In genomic region chr3:43244694-43245093, GRCh38 we compare ENCODE assay signal across 23 cellular contexts.
"Had no signal": no experiment of that assay in that cellular context is flagged by ENCODE, and none has a peak within 500 bp of the region (broad histone marks: within the 10 kb centered on the region; RNA-seq: fewer than 3 reads in every experiment).

No MANE protein-coding gene starts in this region.

- H3K9me3 Mint-ChIP-seq: immature natural killer cell had no signal

- H3K36me3 ChIP-seq: cardiac muscle cell, pancreas, suprapubic skin, transverse colon, uterus, WERI-Rb-1 had no signal

- H3K4me3 ChIP-seq: body of pancreas, cardiac muscle cell, pancreas, psoas muscle, suprapubic skin, transverse colon, uterus had no signal

- H3K4me3 Mint-ChIP-seq: activated CD4-positive, alpha-beta T cell treated with anti-CD3 and anti-CD28 coated beads, Interleukin-2, amount 10 ng/mL, durations not matched to agents 7 days and 5 days; activated CD8-positive, alpha-beta memory T cell treated with anti-CD3 and anti-CD28 coated beads, Interleukin-2, amount 10 ng/mL, durations not matched to agents 7 days and 5 days; activated CD8-positive, alpha-beta T cell treated with anti-CD3 and anti-CD28 coated beads for 36 hours; nephron progenitor cell had no signal

- H3K27ac Mint-ChIP-seq: activated CD8-positive, alpha-beta memory T cell treated with anti-CD3 and anti-CD28 coated beads, Interleukin-2, amount 10 ng/mL, durations not matched to agents 7 days and 5 days; nephron progenitor cell had no signal

- DNase-seq: activated CD4-positive, CD25-positive, alpha-beta regulatory T cell treated with anti-CD3 and anti-CD28 coated beads, Interleukin-2, amount 50 U/mL, for 72 hours; activated T-cell treated with anti-CD3 and anti-CD28 coated beads for 4 hours; anterior cingulate cortex; body of pancreas; erythroblast; foreskin fibroblast; nephron progenitor cell; pancreas; psoas muscle; right cardiac atrium; stimulated activated CD4-positive, alpha-beta T cell treated with anti-CD3 and anti-CD28 coated beads, Interleukin-12 subunit alpha, Interleukin-12 subunit beta, amount 100 ng/mL, for 4 hours; stimulated activated naive CD8-positive, alpha-beta T cell treated with anti-CD3 and anti-CD28 coated beads, Interleukin-15, amount 100 ng/mL, for 72 hours; transverse colon; uterus; WERI-Rb-1 had no signal

- H3K27me3 ChIP-seq: body of pancreas, cardiac muscle cell, pancreas, suprapubic skin, transverse colon, uterus had no signal

- H3K4me1 ChIP-seq: pancreas, uterus had no signal

- H3K27me3 Mint-ChIP-seq: activated CD4-positive, alpha-beta T cell treated with anti-CD3 and anti-CD28 coated beads, Interleukin-2, amount 10 ng/mL, durations not matched to agents 7 days and 5 days; activated CD8-positive, alpha-beta T cell treated with anti-CD3 and anti-CD28 coated beads for 36 hours; stimulated activated naive CD8-positive, alpha-beta T cell treated with anti-CD3 and anti-CD28 coated beads, Interleukin-15, amount 100 ng/mL, for 72 hours had no signal

- H3K9me3 ChIP-seq: psoas muscle, suprapubic skin, transverse colon, uterus had no signal

- H3K4me1 Mint-ChIP-seq: nephron progenitor cell had no signal

- H3K27ac ChIP-seq: body of pancreas, cardiac muscle cell, pancreas, psoas muscle, suprapubic skin, transverse colon, WERI-Rb-1 had no signal

- H3K36me3 Mint-ChIP-seq: stimulated activated effector memory CD8-positive, alpha-beta T cell treated with anti-CD3 and anti-CD28 coated beads, Interleukin-12 subunit alpha, Interleukin-12 subunit beta, amount 100 ng/mL, for 72 hours had no signal

- ATAC-seq: body of pancreas, left lobe of liver, pancreas, psoas muscle, right cardiac atrium had no signal
